In genomic region chr13:113298001-113298945, GRCh38 we compare ENCODE assay signal across 8 cellular contexts. TPM values are rescaled to one million over a fixed set of nuclear protein-coding genes. Genes with fewer than 3 reads are reported as not detected.
A peak's percentile ranks its signal among the peaks of the same experiment; 100 is the strongest.
DNase-seq lines count a peak whose midpoint lies in the region; ATAC-seq and TF ChIP-seq lines count a peak whose summit lies in the region.

No MANE protein-coding gene starts in this region.

- no peak for ATAC-seq in HG02610 (IDR thresholded peaks at IDR 0.05; ENCODE audit: unreplicated experiment)

- BruUV-seq in MCF 10A (replicated peaks; lab: Mats Ljungman, UMichigan), result TSS peak; percentile 61

- H3K9me3 Mint-ChIP-seq in MCF 10A (ENCODE audit: unreplicated experiment) (no peaks in the 10 kb centered on the region), mesothelial cell of epicardium (no peaks in the 10 kb centered on the region)

- TF ChIP-seq CTCF in C4-2B (conservative IDR thresholded peaks at IDR 0.05), result no peak
- no peak for TF ChIP-seq CTCF in MCF 10A (IDR thresholded peaks at IDR 0.05; ENCODE audit: unreplicated experiment)
- no peak for TF ChIP-seq CTCF in mesothelial cell of epicardium (IDR thresholded peaks at IDR 0.05; ENCODE audit: unreplicated experiment)

- H3K27ac ChIP-seq in C4-2B (peak overlapping the region; percentile 75), KOPT-K1 (ENCODE audit: low read depth, low read length, poor library complexity, severe bottlenecking) (peak overlapping the region; percentile 67)

- CTCF ChIA-PET in MCF 10A (lab: Yijun Ruan, JAX), result interaction anchor here (0.9 to 1.8 kb wide), 3 partner anchors 11 to 96 kb away, joined by 3 to 7 read pairs (median 3); no protein-coding TSS in a partner anchor

- peaks cover 11% of the 10 kb centered on the region for H3K36me3 ChIP-seq in KOPT-K1 (ENCODE audit: insufficient read depth, low read length)

- H3K4me1 Mint-ChIP-seq in MCF 10A (ENCODE audit: insufficient read depth, unreplicated experiment) (peaks cover 12% of the 10 kb centered on the region), mesothelial cell of epicardium (peaks cover 19% of the 10 kb centered on the region)

- H3K36me3 Mint-ChIP-seq in MCF 10A (ENCODE audit: insufficient read depth, unreplicated experiment), result peaks cover 23% of the 10 kb centered on the region
- H3K36me3 Mint-ChIP-seq in mesothelial cell of epicardium, result peaks cover 2% of the 10 kb centered on the region

- H3K27ac Mint-ChIP-seq in MCF 10A (ENCODE audit: low read depth, unreplicated experiment) (peak overlapping the region; percentile 97), mesothelial cell of epicardium (peak overlapping the region; percentile 96)

- intact Hi-C loops in MCF 10A (cut with micrococcal nuclease), result loop anchor here (5.0 to 10.0 kb wide), 2 partner anchors 91 to 263 kb away; partner anchors contain the start of genes CUL4A and PCID2

- POLR2A ChIA-PET in MCF 10A (lab: Yijun Ruan, JAX), result interaction anchor here (0.6 to 3.5 kb wide), 22 partner anchors 8 to 931 kb away, joined by 3 to 36 read pairs (median 4); partner anchors contain the start of genes CUL4A, DCUN1D2 and PCID2

- no peaks in the 10 kb centered on the region for H3K9me3 ChIP-seq in KOPT-K1 (ENCODE audit: insufficient read depth, low read length, poor library complexity, severe bottlenecking)

- DNase-seq in MCF 10A (ENCODE audit: unreplicated experiment) (peak; percentile 3), mesothelial cell of epicardium (ENCODE audit: low spot score in 2 of 2, unreplicated experiment in 2 of 2) (no peak), amygdala (lab: John Stamatoyannopoulos, UW) (no peak), iPS-NIHi7 (ENCODE audit: extremely low spot score) (no peak)
- no peak for DNase-seq in stimulated activated CD8-positive, alpha-beta memory T cell treated with anti-CD3 and anti-CD28 coated beads, Interleukin-4, amount 100 ng/mL, for 48 hours

- H3K4me3 Mint-ChIP-seq in MCF 10A (ENCODE audit: unreplicated experiment), result peak overlapping the region; percentile 77
- H3K4me3 Mint-ChIP-seq in mesothelial cell of epicardium, result peak overlapping the region; percentile 98

- H3K27me3 Mint-ChIP-seq in MCF 10A (ENCODE audit: insufficient read depth, unreplicated experiment) (no peaks in the 10 kb centered on the region), mesothelial cell of epicardium (ENCODE audit: low read depth) (peaks cover 4% of the 10 kb centered on the region)

RNA-seq across cellular contexts. Expression of gene LAMP1, which starts 1.2 kb away (rescaled TPM):
- total RNA-seq in MCF 10A (2022) (141 and 150 TPM in 2 replicates), mesothelial cell of epicardium (109 to 116 TPM (median 116 TPM) in 3 replicates)
